In genomic region chr19:12834418-12834943, GRCh38 we compare ENCODE assay signal across 9 cellular contexts. TPM values are rescaled to one million over a fixed set of nuclear protein-coding genes. Genes with fewer than 3 reads are reported as not detected.
DNase-seq lines count a peak whose midpoint lies in the region; ATAC-seq lines count a peak whose summit lies in the region.
"Had no signal": no experiment of that assay in that cellular context is flagged by ENCODE, and none has a peak within 500 bp of the region (broad histone marks: within the 10 kb centered on the region; RNA-seq: fewer than 3 reads in every experiment).

Gene RTBDN (minus strand): TSS chr19:12834579. CDS start chr19:12829979, 4,600 bp downstream.

- H3K79me1 ChIP-seq in trophoblast cell (ENCODE audit: low read length) = no peaks in the 10 kb centered on the region

- H3K4me2 ChIP-seq in trophoblast cell (ENCODE audit: low read length) = peak within 1 kb of the TSS; percentile 83

- no peak within 1 kb of the TSS for H4K12ac ChIP-seq in trophoblast cell (ENCODE audit: low read depth, low read length)

- no peak within 1 kb of the TSS for H2AK5ac ChIP-seq in trophoblast cell (ENCODE audit: low read length)

- H3K18ac ChIP-seq in trophoblast cell (ENCODE audit: low read length) = no peak within 1 kb of the TSS

- peak within 1 kb of the TSS; percentile 6 for H2AFZ ChIP-seq in trophoblast cell (ENCODE audit: insufficient read depth, low read length, poor library complexity)

- DNase-seq in NCI-H2196 (lab: John Stamatoyannopoulos, UW; ENCODE audit: unreplicated experiment) (peak; percentile 56), trophoblast cell (no peak), cortex of kidney (lab: John Stamatoyannopoulos, UW) (no peak), left lobe of liver (ENCODE audit: low spot score) (no peak)
- no peak for DNase-seq in effector memory CD4-positive, alpha-beta T cell

- H3K27ac ChIP-seq in effector memory CD4-positive, alpha-beta T cell (ENCODE audit: insufficient read depth, low read length, poor library complexity, severe bottlenecking) = no peak within 1 kb of the TSS
- no peak within 1 kb of the TSS for H3K27ac ChIP-seq in trophoblast cell (ENCODE audit: low read depth, low read length)

- H3K79me2 ChIP-seq in trophoblast cell (ENCODE audit: control insufficient read depth, insufficient read depth, low read length, poor library complexity) = no peaks in the 10 kb centered on the region

- H3K9ac ChIP-seq in ES-I3 (ENCODE audit: low read depth, low read length) (peak within 1 kb of the TSS; percentile 64), trophoblast cell (ENCODE audit: low read length) (no peak within 1 kb of the TSS)

- no CpG with 5 or more reads among the region's 26 CpGs for WGBS in trophoblast cell (ENCODE audit: extremely low coverage, insufficient coverage, insufficient read length)

- no peak within 1 kb of the TSS for H3K4ac ChIP-seq in trophoblast cell (ENCODE audit: low read depth, low read length)

- no peak within 1 kb of the TSS for H4K8ac ChIP-seq in trophoblast cell (ENCODE audit: low read depth, low read length)

- no peak within 1 kb of the TSS for H2BK120ac ChIP-seq in trophoblast cell (ENCODE audit: insufficient read depth, low read length, poor library complexity)

- ATAC-seq in GM19023 (IDR thresholded peaks at IDR 0.05; ENCODE audit: unreplicated experiment) = no peak
- no peak for ATAC-seq in left lobe of liver
- no peak for ATAC-seq in HG02610 (IDR thresholded peaks at IDR 0.05; ENCODE audit: unreplicated experiment)

- peaks cover 84% of the 10 kb centered on the region for H3K27me3 ChIP-seq in effector memory CD4-positive, alpha-beta T cell (replicated peaks; ENCODE audit: control insufficient read depth, insufficient read depth, low read length, poor library complexity, severe bottlenecking)
- peaks cover 29% of the 10 kb centered on the region for H3K27me3 ChIP-seq in trophoblast cell (ENCODE audit: insufficient read depth, low read length)

- H3K36me3 ChIP-seq in ES-I3 (ENCODE audit: insufficient read depth, low read length) = no peaks in the 10 kb centered on the region
- no peaks in the 10 kb centered on the region for H3K36me3 ChIP-seq in effector memory CD4-positive, alpha-beta T cell (ENCODE audit: control insufficient read depth, insufficient read depth, low read length)
- no peaks in the 10 kb centered on the region for H3K36me3 ChIP-seq in trophoblast cell (ENCODE audit: control insufficient read depth in 1 of 2, insufficient read depth in 2 of 2, low read length in 2 of 2)

- no peak within 1 kb of the TSS for H4K91ac ChIP-seq in trophoblast cell (ENCODE audit: low read depth, low read length)

- H3K14ac ChIP-seq in trophoblast cell (ENCODE audit: low read length) = no peak within 1 kb of the TSS

- H3K23ac ChIP-seq in trophoblast cell (ENCODE audit: low read length) = no peak within 1 kb of the TSS

- peak within 1 kb of the TSS; percentile 12 for H3K4me3 ChIP-seq in effector memory CD4-positive, alpha-beta T cell (ENCODE audit: insufficient read depth, low read depth, low read length, poor library complexity, severe bottlenecking)
- H3K4me3 ChIP-seq in trophoblast cell (ENCODE audit: low read depth, low read length) = peak within 1 kb of the TSS; percentile 69

- no peak within 1 kb of the TSS for H2BK12ac ChIP-seq in trophoblast cell (ENCODE audit: low read length)

- H3K4me1 ChIP-seq in ES-I3 (ENCODE audit: insufficient read depth, low read length) (peaks cover 5% of the 10 kb centered on the region), trophoblast cell (ENCODE audit: control insufficient read depth in 1 of 2, insufficient read depth in 2 of 2, low read length in 2 of 2) (peaks cover 4 to 14% of the 10 kb centered on the region in 2 experiments)
- peaks cover 30% of the 10 kb centered on the region for H3K4me1 ChIP-seq in effector memory CD4-positive, alpha-beta T cell (ENCODE audit: control insufficient read depth, insufficient read depth, low read length, poor library complexity, severe bottlenecking)

- H3K9me3 ChIP-seq in ES-I3 (ENCODE audit: control insufficient read depth, insufficient read depth, low read length) (no peaks in the 10 kb centered on the region), trophoblast cell (ENCODE audit: insufficient read depth, low read depth, low read length) (peaks cover 6% of the 10 kb centered on the region)
- no peaks in the 10 kb centered on the region for H3K9me3 ChIP-seq in effector memory CD4-positive, alpha-beta T cell (ENCODE audit: control insufficient read depth, low read length)

- H2BK5ac ChIP-seq in trophoblast cell (ENCODE audit: low read depth, low read length, poor library complexity) = no peak within 1 kb of the TSS

RNA-seq across cellular contexts. Expression of gene RTBDN, which starts in this region (rescaled TPM):
- polyA plus RNA-seq in trophoblast cell (2013) = 0.22 and 0.33 TPM in 2 replicates
- not detected for total RNA-seq in left lobe of liver
- total RNA-seq: RPMI7951 had no signal
